In genomic region chr4:94410678-94411206, GRCh38 we compare ENCODE assay signal across 8 cellular contexts. TPM values are rescaled to one million over a fixed set of nuclear protein-coding genes. Genes with fewer than 3 reads are reported as not detected.
DNase-seq lines count a peak whose midpoint lies in the region; ATAC-seq and TF ChIP-seq lines count a peak whose summit lies in the region.

No MANE protein-coding gene starts in this region.

- H3K9ac ChIP-seq in skeletal muscle satellite cell (ENCODE audit: low read depth, low read length) (peak overlapping the region; percentile 60), mammary epithelial cell (ENCODE audit: insufficient read depth, low read length) (no peak overlapping the region)

- in situ Hi-C loops in mammary epithelial cell (cut with MboI; ENCODE audit: low sequenced_read_pairs in 2 of 2): no loop called here

- CTCF ChIA-PET in activated naive CD4-positive, alpha-beta T cell treated with anti-CD3 and anti-CD28 coated beads for 36 hours (lab: Charles Lee): interaction anchor here (0.7 kb wide), 1 partner anchor 35 kb away, joined by 7 read pairs; no protein-coding TSS in a partner anchor
- CTCF ChIA-PET in mammary epithelial cell (lab: Charles Lee; ENCODE audit: low non-redundant PET): interaction anchor here (0.5 kb wide), 1 partner anchor 684 kb away, joined by 4 read pairs; no protein-coding TSS in a partner anchor

- TF ChIP-seq CTCF in mammary epithelial cell (conservative IDR thresholded peaks at IDR 0.05 in 1 of 2, IDR thresholded peaks at IDR 0.05 in 1 of 2; ENCODE audit: extremely low read depth in 1 of 2, insufficient read depth in 1 of 2, low read depth in 1 of 2, low read length in 2 of 2): no peak

- H3K4me3 ChIP-seq in skeletal muscle satellite cell (ENCODE audit: low read length) (no peak overlapping the region), mammary epithelial cell (replicated peaks in 1 of 3; ENCODE audit: insufficient read depth in 1 of 3, low read depth in 2 of 3, low read length in 3 of 3) (no peak overlapping the region)

- DNase-seq in H4 (ENCODE audit: low spot score) (peak; percentile 98), amniotic epithelial cell (ENCODE audit: low read depth) (peak; percentile 99), left ventricle myocardium superior (peak; percentile 70), COLO668 (lab: John Stamatoyannopoulos, UW; ENCODE audit: unreplicated experiment) (no peak), mammary epithelial cell (no peak)
- no peak for DNase-seq in activated CD4-positive, alpha-beta T cell treated with anti-CD3 and anti-CD28 coated beads, Interleukin-2, amount 50 U/mL, for 48 hours
- no peak for DNase-seq in activated naive CD4-positive, alpha-beta T cell treated with anti-CD3 and anti-CD28 coated beads for 36 hours

- no peaks in the 10 kb centered on the region for H4K20me1 ChIP-seq in mammary epithelial cell (ENCODE audit: insufficient read depth, low read length)

- H2AFZ ChIP-seq in mammary epithelial cell (ENCODE audit: low read depth, low read length): no peak overlapping the region

- H3K9me3 Mint-ChIP-seq in activated naive CD4-positive, alpha-beta T cell treated with anti-CD3 and anti-CD28 coated beads for 36 hours: no peaks in the 10 kb centered on the region

- H3K4me2 ChIP-seq in skeletal muscle satellite cell (ENCODE audit: low read length) (peak overlapping the region; percentile 41), mammary epithelial cell (ENCODE audit: insufficient read depth, low read depth, low read length) (no peak overlapping the region)

- H3K4me1 Mint-ChIP-seq in activated naive CD4-positive, alpha-beta T cell treated with anti-CD3 and anti-CD28 coated beads for 36 hours (ENCODE audit: low read depth): no peaks in the 10 kb centered on the region

- 90% methylated on average over 10 of the region's 10 CpGs for WGBS in mammary epithelial cell (ENCODE audit: low coverage, missing lambda C conversion rate)

- no peaks in the 10 kb centered on the region for H3K9me3 ChIP-seq in skeletal muscle satellite cell (replicated peaks; ENCODE audit: low read length)
- H3K9me3 ChIP-seq in mammary epithelial cell (replicated peaks; ENCODE audit: insufficient read depth, low read length): no peaks in the 10 kb centered on the region

- dilution Hi-C loops in mammary epithelial cell (cut with HindIII; ENCODE audit: low sequenced_read_pairs): no loop called here

- H3K36me3 Mint-ChIP-seq in activated naive CD4-positive, alpha-beta T cell treated with anti-CD3 and anti-CD28 coated beads for 36 hours (ENCODE audit: low read depth): no peaks in the 10 kb centered on the region

- H3K36me3 ChIP-seq in skeletal muscle satellite cell (ENCODE audit: insufficient read depth, low read length) (no peaks in the 10 kb centered on the region), mammary epithelial cell (ENCODE audit: insufficient read depth, low read length) (no peaks in the 10 kb centered on the region)

- no peak overlapping the region for H3K27ac ChIP-seq in mammary epithelial cell (ENCODE audit: insufficient read depth, low read depth, low read length)

- no peak overlapping the region for H3K4me3 Mint-ChIP-seq in activated naive CD4-positive, alpha-beta T cell treated with anti-CD3 and anti-CD28 coated beads for 36 hours

- intact Hi-C loops in left ventricle myocardium superior (cut with micrococcal nuclease): loop anchor here (5.0 kb wide), 1 partner anchor 42 kb away; the partner anchor contains the start of gene PDLIM5
- intact Hi-C loops in activated naive CD4-positive, alpha-beta T cell treated with anti-CD3 and anti-CD28 coated beads for 36 hours (cut with micrococcal nuclease): no loop called here
- intact Hi-C loops in mammary epithelial cell (cut with micrococcal nuclease): no loop called here

- peak; percentile 72 for ATAC-seq in left ventricle myocardium superior

- no TSS peak for BruUV-seq in mammary epithelial cell (replicated peaks; lab: Mats Ljungman, UMichigan)

- peaks cover 5% of the 10 kb centered on the region for H3K27me3 Mint-ChIP-seq in activated naive CD4-positive, alpha-beta T cell treated with anti-CD3 and anti-CD28 coated beads for 36 hours (ENCODE audit: low read depth)

- no peaks in the 10 kb centered on the region for H3K27me3 ChIP-seq in skeletal muscle satellite cell (ENCODE audit: control insufficient read depth, insufficient read depth, low read length)
- H3K27me3 ChIP-seq in mammary epithelial cell (ENCODE audit: insufficient read depth, low read length): no peaks in the 10 kb centered on the region

- no peak overlapping the region for H3K27ac Mint-ChIP-seq in activated naive CD4-positive, alpha-beta T cell treated with anti-CD3 and anti-CD28 coated beads for 36 hours

- H3K79me2 ChIP-seq in mammary epithelial cell (ENCODE audit: insufficient read depth, low read length): no peaks in the 10 kb centered on the region

- peaks cover 51% of the 10 kb centered on the region for H3K4me1 ChIP-seq in skeletal muscle satellite cell (ENCODE audit: control insufficient read depth, insufficient read depth, low read length)
- peaks cover 12% of the 10 kb centered on the region for H3K4me1 ChIP-seq in mammary epithelial cell (ENCODE audit: insufficient read depth, low read length)

RNA-seq across cellular contexts. Expression of gene PDLIM5, which starts 41.0 kb away (rescaled TPM):
- total RNA-seq in H4 (2014; rRNA removed; shearing (Covaris generic)): 21.1 and 34.7 TPM in 2 replicates
- total RNA-seq in left ventricle myocardium superior (1,169 TPM), mammary epithelial cell (100 to 1,000 TPM; 199 to 225 TPM)
- 83.4 and 123 TPM in 2 replicates for total RNA-seq in skeletal muscle satellite cell (2012; rRNA removed)
- total RNA-seq in activated naive CD4-positive, alpha-beta T cell treated with anti-CD3 and anti-CD28 coated beads for 36 hours: 10 to 100 TPM; 19.0 to 22.2 TPM
- polyA plus RNA-seq in mammary epithelial cell: 160 TPM
- 237 TPM for polyA minus RNA-seq in mammary epithelial cell

Comparison
In these comparisons a context has a peak if more than half of its experiments do, and no peak if none do; other contexts are left out.
1. DNase-seq: peak in H4 (single experiment), amniotic epithelial cell (single experiment) and left ventricle myocardium superior (single experiment); none in COLO668 (single experiment), activated CD4-positive, alpha-beta T cell treated with anti-CD3 and anti-CD28 coated beads, Interleukin-2, amount 50 U/mL, for 48 hours (0 of 2), activated naive CD4-positive, alpha-beta T cell treated with anti-CD3 and anti-CD28 coated beads for 36 hours (single experiment) and mammary epithelial cell (single experiment).